In genomic region chr11:90593099-90593498, GRCh38 we compare ENCODE assay signal across 28 cellular contexts.
DNase-seq lines count a peak whose midpoint lies in the region; ATAC-seq, FAIRE-seq and TF ChIP-seq lines count a peak whose summit lies in the region.
"Had no signal": no experiment of that assay in that cellular context is flagged by ENCODE, and none has a peak within 500 bp of the region (broad histone marks: within the 10 kb centered on the region; RNA-seq: fewer than 3 reads in every experiment).

No MANE protein-coding gene starts in this region.

- FAIRE-seq in GM12878 (lab: Jason Lieb, UNC), result no peak
- FAIRE-seq: GM12892, H1 had no signal

- TF ChIP-seq EP300 in GM12878 (IDR thresholded peaks at IDR 0.05; ENCODE audit: borderline replicate concordance in 1 of 2, control insufficient read depth in 1 of 2, low read depth in 2 of 2, low read length in 2 of 2), result no peak

- CTCF ChIA-PET in GM12878 (lab: Yijun Ruan, JAX), result no interaction called here

- H4K20me1 ChIP-seq in GM12878 (ENCODE audit: control insufficient read depth, insufficient read depth), result no peaks in the 10 kb centered on the region

- H3K4me3 ChIP-seq in GM12878, result no peak overlapping the region

- intact Hi-C loops in GM12878 (cut with micrococcal nuclease; ENCODE audit: unreplicated experiment), result no loop called here

- peak; percentile 58 for ATAC-seq in HG03175 (IDR thresholded peaks at IDR 0.05; ENCODE audit: unreplicated experiment)
- ATAC-seq in GM12878, result peak; percentile 64
- ATAC-seq: CD8-positive, alpha-beta T cell had no signal

- in situ Hi-C loops in KBM-7 (cut with MboI; ENCODE audit: low pct_unique_long_range_greater_than_20kb, low sequenced_read_pairs) (no loop called here), GM12878 (cut with MboI) (no loop called here)

- WGBS in GM12878 (ENCODE audit: insufficient coverage, insufficient replicate concordance, low lambda C conversion rate, missing lambda C conversion rate), result 33% methylated on average over 1 of the region's 1 CpG

- SMC1A ChIA-PET in GM12878 (lab: Charles Lee; ENCODE audit: uncharacterized antibody, unreplicated experiment), result interaction anchor here (0.7 to 2.1 kb wide), 3 partner anchors 12 to 20 kb away, joined by 3 to 5 read pairs (median 3); no protein-coding TSS in a partner anchor

- RAD21 ChIA-PET in GM12878 (lab: Charles Lee; ENCODE audit: unreplicated experiment), result interaction anchor here (0.7 kb wide), 1 partner anchor 25 kb away, joined by 4 read pairs; no protein-coding TSS in a partner anchor

- TF ChIP-seq POLR2A in GM12878 (IDR thresholded peaks at IDR 0.05; ENCODE audit: low read depth, low read length), result no peak

- H3K27me3 ChIP-seq in GM12878 (replicated peaks in 1 of 2; ENCODE audit: control insufficient read depth in 2 of 2, insufficient read depth in 2 of 2, low read length in 1 of 2), result no peaks in the 10 kb centered on the region

- no peak for TF ChIP-seq CTCF in GM12878 (IDR thresholded peaks at IDR 0.05 in 2 of 3, conservative IDR thresholded peaks at IDR 0.05 in 1 of 3; ENCODE audit: control insufficient read depth in 2 of 3, extremely low read depth in 1 of 3, insufficient read depth in 1 of 3, low read depth in 3 of 3, low read length in 3 of 3)

- TF ChIP-seq RAD21 in GM12878 (IDR thresholded peaks at IDR 0.05; ENCODE audit: insufficient read depth, low read depth, low read length), result no peak

- H3K36me3 ChIP-seq in GM12878 (ENCODE audit: control insufficient read depth in 2 of 2, insufficient read depth in 2 of 2, low read length in 1 of 2), result no peaks in the 10 kb centered on the region

- H3K27ac ChIP-seq in GM12878 (ENCODE audit: control insufficient read depth, insufficient read depth), result no peak overlapping the region
- H3K27ac ChIP-seq: C4-2B, HL-60 had no signal

- no peaks in the 10 kb centered on the region for H3K79me2 ChIP-seq in GM12878 (ENCODE audit: control insufficient read depth, insufficient read depth, low read length)

- H3K9ac ChIP-seq in GM12878 (ENCODE audit: control insufficient read depth, insufficient read depth, low read length), result no peak overlapping the region

- H2AFZ ChIP-seq in GM12878 (ENCODE audit: control insufficient read depth, low read depth, low read length), result no peak overlapping the region

- DNase-seq in KBM-7 (peak; percentile 16), OCI-M1 (lab: John Stamatoyannopoulos, UW) (peak; percentile 71), GM12878 (ENCODE audit: low read depth, low spot score) (no peak), pons (ENCODE audit: low spot score) (no peak), NAMALWA (ENCODE audit: low spot score) (no peak)
- DNase-seq in stimulated activated CD4-positive, alpha-beta T cell treated with anti-CD3 and anti-CD28 coated beads, Interleukin-12 subunit alpha, Interleukin-12 subunit beta, amount 100 ng/mL, for 4 hours, result no peak
- DNase-seq: Caco-2; CD8-positive, alpha-beta T cell; DMS 273 treated with DMSO at 0.1 percent for 48 hours; DMS79; EL; GDM1; HCEC 1CT; Karpas-422; NCI-H1092 treated with DMSO at 0.1 percent for 48 hours; NCI-H1436; NCI-H1930; NCI-H2107; NCI-H446; NCI-H524 treated with DMSO at 0.1 percent for 48 hours; NCI-H774; Right ventricle myocardium superior; RPMI8226 had no signal

- BruUV-seq in GM12878 (replicated peaks; lab: Mats Ljungman, UMichigan), result no TSS peak

- no peaks in the 10 kb centered on the region for H3K4me1 ChIP-seq in GM12878 (ENCODE audit: control insufficient read depth, insufficient read depth, low read length)
- H3K4me1 ChIP-seq: Caco-2 had no signal

- no peak overlapping the region for H3K4me2 ChIP-seq in GM12878 (ENCODE audit: control insufficient read depth, insufficient read depth)

- H3K9me3 ChIP-seq in GM12878 (replicated peaks; ENCODE audit: control insufficient read depth, insufficient read depth, low read length), result no peaks in the 10 kb centered on the region
- H3K9me3 ChIP-seq: Caco-2 had no signal

- POLR2A ChIA-PET in GM12878 (lab: Charles Lee), result no interaction called here

TF ChIP-seq in GM12878, 131 proteins besides CTCF, POLR2A, EP300 and RAD21:
- 0 out of 2 replicates have a peak, but pooled peaks have one; percentile 5 for TF ChIP-seq SPI1 (IDR thresholded peaks at IDR 0.05; ENCODE audit: borderline replicate concordance, insufficient read depth, low read depth, low read length)
- TF ChIP-seq CEBPB (IDR thresholded peaks at IDR 0.05; ENCODE audit: borderline replicate concordance in 1 of 2, low read depth in 2 of 2, low read length in 2 of 2), result no peak
- TF ChIP-seq, protein P1, sequence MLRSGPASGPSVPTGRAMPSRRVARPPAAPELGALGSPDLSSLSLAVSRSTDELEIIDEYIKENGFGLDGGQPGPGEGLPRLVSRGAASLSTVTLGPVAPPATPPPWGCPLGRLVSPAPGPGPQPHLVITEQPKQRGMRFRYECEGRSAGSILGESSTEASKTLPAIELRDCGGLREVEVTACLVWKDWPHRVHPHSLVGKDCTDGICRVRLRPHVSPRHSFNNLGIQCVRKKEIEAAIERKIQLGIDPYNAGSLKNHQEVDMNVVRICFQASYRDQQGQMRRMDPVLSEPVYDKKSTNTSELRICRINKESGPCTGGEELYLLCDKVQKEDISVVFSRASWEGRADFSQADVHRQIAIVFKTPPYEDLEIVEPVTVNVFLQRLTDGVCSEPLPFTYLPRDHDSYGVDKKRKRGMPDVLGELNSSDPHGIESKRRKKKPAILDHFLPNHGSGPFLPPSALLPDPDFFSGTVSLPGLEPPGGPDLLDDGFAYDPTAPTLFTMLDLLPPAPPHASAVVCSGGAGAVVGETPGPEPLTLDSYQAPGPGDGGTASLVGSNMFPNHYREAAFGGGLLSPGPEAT (IDR thresholded peaks at IDR 0.05; ENCODE audit: low read depth), result no peak
- no peak for TF ChIP-seq RAD51 (IDR thresholded peaks at IDR 0.05)
- TF ChIP-seq ZNF384 (IDR thresholded peaks at IDR 0.05; ENCODE audit: borderline replicate concordance, low read depth, low read length), result peak; percentile 34; the same call in 1 of the 2 replicates

Comparison
In these comparisons a context has a peak if more than half of its experiments do, and no peak if none do; other contexts are left out.
1. DNase-seq: peak in KBM-7 (single experiment) and OCI-M1 (single experiment); none in GM12878 (single experiment), pons (single experiment), stimulated activated CD4-positive, alpha-beta T cell treated with anti-CD3 and anti-CD28 coated beads, Interleukin-12 subunit alpha, Interleukin-12 subunit beta, amount 100 ng/mL, for 4 hours (single experiment) and NAMALWA (single experiment).